12 cellular contexts compared by ENCODE assay signal in the genomic region with DNA sequence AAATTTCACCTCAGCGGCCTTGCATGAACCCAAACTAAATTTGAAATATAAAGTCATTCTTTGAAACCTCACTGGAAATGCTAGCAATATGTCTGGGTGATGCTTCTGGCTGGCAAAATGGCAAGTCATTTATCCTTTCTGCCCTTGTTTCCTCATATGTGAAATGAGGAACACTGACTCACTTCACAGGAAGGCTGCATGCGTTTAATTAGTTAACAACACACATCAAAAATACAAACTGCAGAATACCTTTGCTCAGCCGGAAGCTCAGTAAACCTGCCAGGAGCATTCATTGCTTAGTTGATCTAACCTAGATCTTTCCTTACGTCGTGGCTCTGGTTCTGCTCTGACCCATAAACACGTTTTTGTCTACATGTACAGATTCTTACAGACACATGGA.
DNase-seq lines count a peak whose midpoint lies in the region; ATAC-seq and TF ChIP-seq lines count a peak whose summit lies in the region.
"Had no signal": no experiment of that assay in that cellular context is flagged by ENCODE, and none has a peak within 500 bp of the region (broad histone marks: within the 10 kb centered on the region; RNA-seq: fewer than 3 reads in every experiment).

No MANE protein-coding gene starts in this region.

- DNase-seq in CD8-positive, alpha-beta T cell, result no peak
- peak; percentile 58 for DNase-seq in activated CD4-positive, alpha-beta T cell treated with anti-CD3 and anti-CD28 coated beads, Interleukin-2, amount 10 ng/mL, durations not matched to agents 24 days and 14 days
- DNase-seq in left colon (no peak), natural killer cell (no peak), NCI-H187 treated with DMSO at 0.1 percent for 48 hours (lab: John Stamatoyannopoulos, UW) (no peak), mammary epithelial cell (no peak)
- DNase-seq: activated gamma-delta T cell, MG63, NCI-H510A treated with DMSO at 0.1 percent for 48 hours, testis had no signal

- H3K27me3 Mint-ChIP-seq in CD8-positive, alpha-beta T cell (ENCODE audit: low read depth), result no peaks in the 10 kb centered on the region
- H3K27me3 Mint-ChIP-seq in activated CD4-positive, alpha-beta T cell treated with anti-CD3 and anti-CD28 coated beads, Interleukin-2, amount 10 ng/mL, durations not matched to agents 24 days and 14 days, result no peaks in the 10 kb centered on the region
- H3K27me3 Mint-ChIP-seq in natural killer cell (ENCODE audit: low read depth in 2 of 2), result peaks cover 0 to 3% of the 10 kb centered on the region in 2 donors

- H3K9ac ChIP-seq in mammary epithelial cell (ENCODE audit: insufficient read depth, low read length), result no peak overlapping the region

- H2AFZ ChIP-seq in mammary epithelial cell (ENCODE audit: low read depth, low read length), result no peak overlapping the region

- intact Hi-C loops in CD8-positive, alpha-beta T cell (cut with DNase I, micrococcal nuclease), result no loop called here
- intact Hi-C loops in activated CD4-positive, alpha-beta T cell treated with anti-CD3 and anti-CD28 coated beads, Interleukin-2, amount 10 ng/mL, durations not matched to agents 24 days and 14 days (cut with micrococcal nuclease), result loop anchor here (5.0 to 10.0 kb wide), 4 partner anchors 128 to 894 kb away; partner anchors contain the start of genes MBD5 and ORC4
- intact Hi-C loops in left colon (cut with DNase I, micrococcal nuclease), result no loop called here
- intact Hi-C loops in natural killer cell (cut with micrococcal nuclease), result no loop called here
- intact Hi-C loops in mammary epithelial cell (cut with micrococcal nuclease), result no loop called here

- no peaks in the 10 kb centered on the region for H3K36me3 ChIP-seq in CD8-positive, alpha-beta T cell (ENCODE audit: insufficient read depth, low read length)
- no peaks in the 10 kb centered on the region for H3K36me3 ChIP-seq in mammary epithelial cell (ENCODE audit: insufficient read depth, low read length)
- H3K36me3 ChIP-seq: MG63 had no signal

- POLR2A ChIA-PET in CD8-positive, alpha-beta T cell (lab: Charles Lee), result no interaction called here

- H3K4me1 Mint-ChIP-seq in CD8-positive, alpha-beta T cell (ENCODE audit: low read depth), result peaks cover 18% of the 10 kb centered on the region
- peaks cover 41% of the 10 kb centered on the region for H3K4me1 Mint-ChIP-seq in activated CD4-positive, alpha-beta T cell treated with anti-CD3 and anti-CD28 coated beads, Interleukin-2, amount 10 ng/mL, durations not matched to agents 24 days and 14 days
- peaks cover 0 to 6% of the 10 kb centered on the region in 2 donors for H3K4me1 Mint-ChIP-seq in natural killer cell

- no peak overlapping the region for H3K27ac ChIP-seq in CD8-positive, alpha-beta T cell (ENCODE audit: low read depth, low read length)
- no peak overlapping the region for H3K27ac ChIP-seq in mammary epithelial cell (ENCODE audit: insufficient read depth, low read depth, low read length)
- H3K27ac ChIP-seq: RWPE1, testis had no signal

- H3K4me3 ChIP-seq in CD8-positive, alpha-beta T cell (ENCODE audit: low read depth, low read length), result no peak overlapping the region
- no peak overlapping the region for H3K4me3 ChIP-seq in mammary epithelial cell (replicated peaks in 1 of 3; ENCODE audit: insufficient read depth in 1 of 3, low read depth in 2 of 3, low read length in 3 of 3)
- H3K4me3 ChIP-seq: MG63, testis had no signal

- TF ChIP-seq CTCF in CD8-positive, alpha-beta T cell (IDR thresholded peaks at IDR 0.05), result no peak
- TF ChIP-seq CTCF in natural killer cell (IDR thresholded peaks at IDR 0.05), result no peak
- no peak for TF ChIP-seq CTCF in mammary epithelial cell (conservative IDR thresholded peaks at IDR 0.05 in 1 of 2, IDR thresholded peaks at IDR 0.05 in 1 of 2; ENCODE audit: extremely low read depth in 1 of 2, insufficient read depth in 1 of 2, low read depth in 1 of 2, low read length in 2 of 2)

- H3K4me1 ChIP-seq in CD8-positive, alpha-beta T cell (ENCODE audit: insufficient read depth, low read length), result peaks cover 24% of the 10 kb centered on the region
- no peaks in the 10 kb centered on the region for H3K4me1 ChIP-seq in mammary epithelial cell (ENCODE audit: insufficient read depth, low read length)
- H3K4me1 ChIP-seq: testis had no signal

- H3K9me3 Mint-ChIP-seq in CD8-positive, alpha-beta T cell, result no peaks in the 10 kb centered on the region
- H3K9me3 Mint-ChIP-seq in activated CD4-positive, alpha-beta T cell treated with anti-CD3 and anti-CD28 coated beads, Interleukin-2, amount 10 ng/mL, durations not matched to agents 24 days and 14 days, result peaks cover 8% of the 10 kb centered on the region
- peaks cover 0 to 2% of the 10 kb centered on the region in 2 donors for H3K9me3 Mint-ChIP-seq in natural killer cell

- dilution Hi-C loops in mammary epithelial cell (cut with HindIII; ENCODE audit: low sequenced_read_pairs), result no loop called here

- CTCF ChIA-PET in CD8-positive, alpha-beta T cell (lab: Charles Lee), result no interaction called here
- CTCF ChIA-PET in mammary epithelial cell (lab: Charles Lee; ENCODE audit: low non-redundant PET), result no interaction called here

- no peaks in the 10 kb centered on the region for H3K9me3 ChIP-seq in CD8-positive, alpha-beta T cell (ENCODE audit: low read length)
- no peaks in the 10 kb centered on the region for H3K9me3 ChIP-seq in mammary epithelial cell (replicated peaks; ENCODE audit: insufficient read depth, low read length)
- H3K9me3 ChIP-seq: MG63, testis had no signal

- no peaks in the 10 kb centered on the region for H3K36me3 Mint-ChIP-seq in CD8-positive, alpha-beta T cell
- H3K36me3 Mint-ChIP-seq in activated CD4-positive, alpha-beta T cell treated with anti-CD3 and anti-CD28 coated beads, Interleukin-2, amount 10 ng/mL, durations not matched to agents 24 days and 14 days (ENCODE audit: low read depth), result no peaks in the 10 kb centered on the region
- H3K36me3 Mint-ChIP-seq in natural killer cell, result no peaks in the 10 kb centered on the region

- H3K4me3 Mint-ChIP-seq in CD8-positive, alpha-beta T cell, result no peak overlapping the region
- H3K4me3 Mint-ChIP-seq in activated CD4-positive, alpha-beta T cell treated with anti-CD3 and anti-CD28 coated beads, Interleukin-2, amount 10 ng/mL, durations not matched to agents 24 days and 14 days, result peak overlapping the region; percentile 19
- no peak overlapping the region for H3K4me3 Mint-ChIP-seq in natural killer cell

- no peaks in the 10 kb centered on the region for H3K79me2 ChIP-seq in mammary epithelial cell (ENCODE audit: insufficient read depth, low read length)

- no peak for ATAC-seq in CD8-positive, alpha-beta T cell
- ATAC-seq in HG02759 (IDR thresholded peaks at IDR 0.05; ENCODE audit: unreplicated experiment) (peak; percentile 32), left colon (peak; percentile 89), natural killer cell (no peak)

- no peaks in the 10 kb centered on the region for H3K27me3 ChIP-seq in CD8-positive, alpha-beta T cell (ENCODE audit: insufficient read depth, low read length)
- H3K27me3 ChIP-seq in mammary epithelial cell (ENCODE audit: insufficient read depth, low read length), result no peaks in the 10 kb centered on the region
- H3K27me3 ChIP-seq: MG63, testis had no signal

- H3K4me2 ChIP-seq in mammary epithelial cell (ENCODE audit: insufficient read depth, low read depth, low read length), result no peak overlapping the region

- H4K20me1 ChIP-seq in mammary epithelial cell (ENCODE audit: insufficient read depth, low read length), result no peaks in the 10 kb centered on the region

- BruUV-seq in mammary epithelial cell (replicated peaks; lab: Mats Ljungman, UMichigan), result no TSS peak

- 82% methylated on average over 6 of the region's 6 CpGs for WGBS in mammary epithelial cell (ENCODE audit: low coverage, missing lambda C conversion rate)

- H3K27ac Mint-ChIP-seq in CD8-positive, alpha-beta T cell, result peak overlapping the region; percentile 37
- H3K27ac Mint-ChIP-seq in activated CD4-positive, alpha-beta T cell treated with anti-CD3 and anti-CD28 coated beads, Interleukin-2, amount 10 ng/mL, durations not matched to agents 24 days and 14 days, result peak overlapping the region; percentile 84
- H3K27ac Mint-ChIP-seq in natural killer cell, result no peak overlapping the region

- in situ Hi-C loops in mammary epithelial cell (cut with MboI; ENCODE audit: low sequenced_read_pairs in 2 of 2), result no loop called here

Comparison
In these comparisons a context has a peak if more than half of its experiments do, and no peak if none do; other contexts are left out.
1. ATAC-seq: peak in HG02759 (single experiment) and left colon (single experiment); none in CD8-positive, alpha-beta T cell (single experiment) and natural killer cell (0 of 3).
2. H3K27ac Mint-ChIP-seq: peak in CD8-positive, alpha-beta T cell (single experiment) and activated CD4-positive, alpha-beta T cell treated with anti-CD3 and anti-CD28 coated beads, Interleukin-2, amount 10 ng/mL, durations not matched to agents 24 days and 14 days (single experiment); none in natural killer cell (0 of 2).